In genomic region chr19:2477732-2478191, GRCh38 we compare ENCODE assay signal across 9 cellular contexts. TPM values are rescaled to one million over a fixed set of nuclear protein-coding genes. Genes with fewer than 3 reads are reported as not detected.
DNase-seq lines count a peak whose midpoint lies in the region; ATAC-seq, FAIRE-seq and TF ChIP-seq lines count a peak whose summit lies in the region.
"Had no signal": no experiment of that assay in that cellular context is flagged by ENCODE, and none has a peak within 500 bp of the region (broad histone marks: within the 10 kb centered on the region; RNA-seq: fewer than 3 reads in every experiment).

No MANE protein-coding gene starts in this region.

- H3K4me1 ChIP-seq in pancreas = peaks cover 0 to 3% (median 0%) of the 10 kb centered on the region in 3 donors

- peak overlapping the region; percentile 76 to 89 (median 82) for H3K27ac ChIP-seq in pancreas

- no peak for ATAC-seq in activated T-cell treated with anti-CD3 and anti-CD28 coated beads, Interleukin-2, amount 50 U/mL, for 4 hours
- no peak for ATAC-seq in pancreas
- no peak for ATAC-seq in GM21723 (IDR thresholded peaks at IDR 0.05; ENCODE audit: unreplicated experiment)
- no peak for ATAC-seq in GM21447 (IDR thresholded peaks at IDR 0.05; ENCODE audit: unreplicated experiment)

- H3K36me3 Mint-ChIP-seq in activated naive CD4-positive, alpha-beta T cell treated with anti-CD3 and anti-CD28 coated beads for 36 hours (ENCODE audit: low read depth) = peaks cover 28% of the 10 kb centered on the region
- peaks cover 16% of the 10 kb centered on the region for H3K36me3 Mint-ChIP-seq in activated T-cell treated with anti-CD3 and anti-CD28 coated beads, Interleukin-2, amount 50 U/mL, for 4 hours (ENCODE audit: insufficient read depth)

- TF ChIP-seq CTCF in fibroblast of villous mesenchyme (IDR thresholded peaks at IDR 0.05; ENCODE audit: insufficient read depth, low read depth, low read length) (no peak), pancreas (IDR thresholded peaks at IDR 0.05) (no peak)

- H3K27me3 ChIP-seq in pancreas = no peaks in the 10 kb centered on the region

- intact Hi-C loops in activated naive CD4-positive, alpha-beta T cell treated with anti-CD3 and anti-CD28 coated beads for 36 hours (cut with micrococcal nuclease) = loop anchor here (1.0 to 10.0 kb wide), 3 partner anchors 21 to 307 kb away; partner anchors contain the start of genes LMNB2, SGTA and THOP1
- intact Hi-C loops in pancreas (cut with DNase I) = loop anchor here in 1 of 3 donors (5.0 to 10.0 kb wide), 2 partner anchors 65 to 107 kb away; no protein-coding TSS in a partner anchor

- no peaks in the 10 kb centered on the region for H3K9me3 ChIP-seq in pancreas

- peak overlapping the region; percentile 97 for H3K27ac Mint-ChIP-seq in activated naive CD4-positive, alpha-beta T cell treated with anti-CD3 and anti-CD28 coated beads for 36 hours

- no peak for FAIRE-seq in pancreas (lab: Jason Lieb, UNC)
- FAIRE-seq: G401.6 had no signal

- peak; percentile 44 for DNase-seq in activated naive CD4-positive, alpha-beta T cell treated with anti-CD3 and anti-CD28 coated beads for 36 hours
- no peak for DNase-seq in activated naive CD4-positive, alpha-beta T cell (lab: John Stamatoyannopoulos, UW)
- no peak for DNase-seq in activated T-cell treated with anti-CD3 and anti-CD28 coated beads, Interleukin-2, amount 50 U/mL, for 4 hours
- peak; percentile 55 for DNase-seq in fibroblast of villous mesenchyme (ENCODE audit: low read depth)
- peak in 2 of 6 donors; percentile 60 to 78 for DNase-seq in pancreas
- no peak for DNase-seq in NCI-H345 treated with DMSO at 0.1 percent for 48 hours (lab: John Stamatoyannopoulos, UW; ENCODE audit: unreplicated experiment)

- WGBS in pancreas, 2 donors = 39 to 53% methylated on average over 20 to 21 of the region's 21 CpGs

- no peaks in the 10 kb centered on the region for H3K27me3 Mint-ChIP-seq in activated naive CD4-positive, alpha-beta T cell treated with anti-CD3 and anti-CD28 coated beads for 36 hours (ENCODE audit: low read depth)
- no peaks in the 10 kb centered on the region for H3K27me3 Mint-ChIP-seq in activated T-cell treated with anti-CD3 and anti-CD28 coated beads, Interleukin-2, amount 50 U/mL, for 4 hours (ENCODE audit: low read depth)

- CTCF ChIA-PET in activated naive CD4-positive, alpha-beta T cell treated with anti-CD3 and anti-CD28 coated beads for 36 hours (lab: Charles Lee) = interaction anchor here (0.6 to 4.2 kb wide), 10 partner anchors 11 to 206 kb away, joined by 3 to 66 read pairs (median 4); no protein-coding TSS in a partner anchor

- no peaks in the 10 kb centered on the region for H3K36me3 ChIP-seq in pancreas

- H3K4me1 Mint-ChIP-seq in activated naive CD4-positive, alpha-beta T cell treated with anti-CD3 and anti-CD28 coated beads for 36 hours (ENCODE audit: low read depth) = peaks cover 22% of the 10 kb centered on the region
- peaks cover 17% of the 10 kb centered on the region for H3K4me1 Mint-ChIP-seq in activated T-cell treated with anti-CD3 and anti-CD28 coated beads, Interleukin-2, amount 50 U/mL, for 4 hours (ENCODE audit: low read depth)

- H3K4me3 ChIP-seq in fibroblast of villous mesenchyme (ENCODE audit: low read depth, low read length) (peak overlapping the region; percentile 83), pancreas (peak overlapping the region; percentile 89 to 96 (median 94))

- H3K4me3 Mint-ChIP-seq in activated naive CD4-positive, alpha-beta T cell treated with anti-CD3 and anti-CD28 coated beads for 36 hours = peak overlapping the region; percentile 99
- peak overlapping the region; percentile 96 for H3K4me3 Mint-ChIP-seq in activated T-cell treated with anti-CD3 and anti-CD28 coated beads, Interleukin-2, amount 50 U/mL, for 4 hours

- peaks cover 9% of the 10 kb centered on the region for H3K9me3 Mint-ChIP-seq in activated naive CD4-positive, alpha-beta T cell treated with anti-CD3 and anti-CD28 coated beads for 36 hours
- peaks cover 6% of the 10 kb centered on the region for H3K9me3 Mint-ChIP-seq in activated T-cell treated with anti-CD3 and anti-CD28 coated beads, Interleukin-2, amount 50 U/mL, for 4 hours

RNA-seq across cellular contexts. Expression of gene GADD45B, which starts 1.8 kb away (rescaled TPM):
- 100 to 1,000 TPM; 107 to 112 TPM for total RNA-seq in activated naive CD4-positive, alpha-beta T cell treated with anti-CD3 and anti-CD28 coated beads for 36 hours
- 10 to 100 TPM; 67.4 to 75.5 (median 72.8) TPM for total RNA-seq in activated T-cell treated with anti-CD3 and anti-CD28 coated beads, Interleukin-2, amount 50 U/mL, for 4 hours
- 54.8 and 70.9 TPM in 2 replicates for total RNA-seq in fibroblast of villous mesenchyme
- 10 to 100 TPM; 20.4 to 58.8 (median 42.3) TPM for total RNA-seq in pancreas
- polyA plus RNA-seq in pancreas = 100 to 1,000 TPM; 182 to 237 TPM

RNA-seq across cellular contexts. Expression of gene LMNB2, which starts 21.0 kb away (rescaled TPM):
- 100 to 1,000 TPM in 1 of 2 experiments, 10 to 100 TPM in 1; 97.7 to 101 TPM for total RNA-seq in activated naive CD4-positive, alpha-beta T cell treated with anti-CD3 and anti-CD28 coated beads for 36 hours
- total RNA-seq in activated T-cell treated with anti-CD3 and anti-CD28 coated beads, Interleukin-2, amount 50 U/mL, for 4 hours = 10 to 100 TPM; 90.9 to 98.3 (median 92.0) TPM
- 58.6 and 92.0 TPM in 2 replicates for total RNA-seq in fibroblast of villous mesenchyme
- 10 to 100 TPM in 3 of 6 donors, 1 to 10 TPM in 3; 3.9 to 14.8 (median 9.7) TPM for total RNA-seq in pancreas
- 10 to 100 TPM in 1 of 2 donors, 1 to 10 TPM in 1; 5.2 to 11.9 TPM for polyA plus RNA-seq in pancreas

RNA-seq across cellular contexts. Expression of gene TIMM13, which starts 50.4 kb away (rescaled TPM):
- 10 to 100 TPM; 67.3 to 70.8 TPM for total RNA-seq in activated naive CD4-positive, alpha-beta T cell treated with anti-CD3 and anti-CD28 coated beads for 36 hours
- total RNA-seq in activated T-cell treated with anti-CD3 and anti-CD28 coated beads, Interleukin-2, amount 50 U/mL, for 4 hours = 100 to 1,000 TPM; 273 to 326 (median 286) TPM
- total RNA-seq in fibroblast of villous mesenchyme (24.2 and 34.8 TPM in 2 replicates), pancreas (10 to 100 TPM; 37.7 to 71.8 (median 48.2) TPM)
- polyA plus RNA-seq in pancreas = 10 to 100 TPM; 43.3 to 51.7 TPM

Comparison
In these comparisons a context has a peak if more than half of its experiments do, and no peak if none do; other contexts are left out.
1. DNase-seq: peak in activated naive CD4-positive, alpha-beta T cell treated with anti-CD3 and anti-CD28 coated beads for 36 hours (single experiment) and fibroblast of villous mesenchyme (single experiment); none in activated naive CD4-positive, alpha-beta T cell (0 of 4), activated T-cell treated with anti-CD3 and anti-CD28 coated beads, Interleukin-2, amount 50 U/mL, for 4 hours (single experiment) and NCI-H345 treated with DMSO at 0.1 percent for 48 hours (single experiment).